Comparison of ENCODE assay signal across 3 cellular contexts in genomic region chr2:12720181-12720580, GRCh38.
TF ChIP-seq lines count a peak whose summit lies in the region.

No MANE protein-coding gene starts in this region.

TF ChIP-seq in liver, 16 proteins besides CTCF, POLR2A, EP300 and RAD21:
- TF ChIP-seq YY1 (IDR thresholded peaks at IDR 0.05) (no peak), SP1 (IDR thresholded peaks at IDR 0.05) (no peak), FOXA1 (IDR thresholded peaks at IDR 0.05) (no peak), REST (IDR thresholded peaks at IDR 0.05) (no peak), JUND (IDR thresholded peaks at IDR 0.05) (no peak), ZBTB33 (IDR thresholded peaks at IDR 0.05) (no peak), EGR1 (IDR thresholded peaks at IDR 0.05; ENCODE audit: low read depth in 2 of 2) (no peak), GABPA (IDR thresholded peaks at IDR 0.05 in 1 of 2, conservative IDR thresholded peaks at IDR 0.05 in 1 of 2) (no peak), FOXA2 (IDR thresholded peaks at IDR 0.05) (no peak), MAX (IDR thresholded peaks at IDR 0.05) (no peak), ATF3 (IDR thresholded peaks at IDR 0.05) (no peak), HNF4A (conservative IDR thresholded peaks at IDR 0.05) (no peak)
TF ChIP-seq in liver: peak in this region for 0.

TF ChIP-seq in HepG2, 621 proteins besides CTCF, POLR2A, EP300 and RAD21:
- TF ChIP-seq HOXA3 (CRISPR knock-in tag; IDR thresholded peaks at IDR 0.05) = no peak
- no peak for TF ChIP-seq SP4 (CRISPR knock-in tag; IDR thresholded peaks at IDR 0.05)
- no peak for TF ChIP-seq ZNF446 (CRISPR knock-in tag; IDR thresholded peaks at IDR 0.05)
- TF ChIP-seq MAFK (conservative IDR thresholded peaks at IDR 0.05 in 1 of 2, IDR thresholded peaks at IDR 0.05 in 1 of 2; ENCODE audit: low read length in 2 of 2) = no peak
- no peak for TF ChIP-seq ZBTB46 (CRISPR knock-in tag; IDR thresholded peaks at IDR 0.05; ENCODE audit: borderline replicate concordance)
- no peak for TF ChIP-seq PREB (CRISPR knock-in tag; IDR thresholded peaks at IDR 0.05)
- no peak for TF ChIP-seq ZNF276 (CRISPR knock-in tag; IDR thresholded peaks at IDR 0.05; ENCODE audit: low read depth)
- TF ChIP-seq ZNF263 (CRISPR knock-in tag; IDR thresholded peaks at IDR 0.05) = no peak
- no peak for TF ChIP-seq SMAD1 (CRISPR knock-in tag; IDR thresholded peaks at IDR 0.05; ENCODE audit: borderline replicate concordance, low read depth)
- no peak for TF ChIP-seq ZNF441 (CRISPR knock-in tag; IDR thresholded peaks at IDR 0.05; ENCODE audit: borderline replicate concordance)
- TF ChIP-seq MAFF (IDR thresholded peaks at IDR 0.05; ENCODE audit: low read depth, low read length) = no peak
- no peak for TF ChIP-seq RBM22 (optimal IDR thresholded peaks at IDR 0.05; ENCODE audit: low read length)
TF ChIP-seq in HepG2: peak in this region for 0.

TF ChIP-seq in K562, 482 proteins besides CTCF, POLR2A, EP300 and RAD21:
- TF ChIP-seq MAFG (tag; conservative IDR thresholded peaks at IDR 0.05) (no peak), ILK (tag; IDR thresholded peaks at IDR 0.05; ENCODE audit: borderline replicate concordance, low read depth) (no peak), KDM1A (IDR thresholded peaks at IDR 0.05) (0 out of 4 replicates have a peak, but pooled peaks of 1 of the 2 experiments have one; percentile 10), PTTG1 (tag; IDR thresholded peaks at IDR 0.05; ENCODE audit: low read depth) (no peak), HMBOX1 (IDR thresholded peaks at IDR 0.05) (0 out of 2 replicates have a peak, but pooled peaks have one; percentile 29), NFYB (IDR thresholded peaks at IDR 0.05; ENCODE audit: extremely low read depth, insufficient read length) (no peak)
TF ChIP-seq in K562: peak in this region for 2.
